In genomic region chr20:51050636-51051035, GRCh38 we compare ENCODE assay signal across 17 cellular contexts. TPM values are rescaled to one million over a fixed set of nuclear protein-coding genes. Genes with fewer than 3 reads are reported as not detected.
DNase-seq lines count a peak whose midpoint lies in the region; ATAC-seq and TF ChIP-seq lines count a peak whose summit lies in the region.
"Had no signal": no experiment of that assay in that cellular context is flagged by ENCODE, and none has a peak within 500 bp of the region (broad histone marks: within the 10 kb centered on the region; RNA-seq: fewer than 3 reads in every experiment).

No MANE protein-coding gene starts in this region.

- no peaks in the 10 kb centered on the region for H3K36me3 Mint-ChIP-seq in nephron progenitor cell (ENCODE audit: low read depth)
- no peaks in the 10 kb centered on the region for H3K36me3 Mint-ChIP-seq in activated naive CD8-positive, alpha-beta T cell treated with anti-CD3 and anti-CD28 coated beads for 36 hours
- H3K36me3 Mint-ChIP-seq: CD14-positive monocyte; CD8-positive, alpha-beta T cell had no signal

- TF ChIP-seq POLR2A in body of pancreas (IDR thresholded peaks at IDR 0.05), result no peak

- DNase-seq in adipocyte (ENCODE audit: low read depth) (peak; percentile 53), ecto neural progenitor cell (ENCODE audit: low spot score) (peak; percentile 59), nephron progenitor cell (no peak), body of pancreas (no peak), sciatic nerve (ENCODE audit: low spot score) (no peak), OCI-M2 (lab: John Stamatoyannopoulos, UW; ENCODE audit: unreplicated experiment) (no peak)
- no peak for DNase-seq in activated naive CD8-positive, alpha-beta T cell treated with anti-CD3 and anti-CD28 coated beads for 36 hours
- DNase-seq: CD8-positive, alpha-beta T cell; COR-L47; DMS153; DMS79 treated with DMSO at 0.1 percent for 48 hours; EL; GDM1 had no signal

- H3K4me1 ChIP-seq in adipocyte (ENCODE audit: control insufficient read depth, insufficient read depth, low read length) (peaks cover 6% of the 10 kb centered on the region), body of pancreas (no peaks in the 10 kb centered on the region)
- H3K4me1 ChIP-seq: A549, HAP-1 had no signal

- H3K27me3 ChIP-seq in adipocyte (replicated peaks; ENCODE audit: control insufficient read depth, insufficient read depth, low read length) (peaks cover 67% of the 10 kb centered on the region), body of pancreas (no peaks in the 10 kb centered on the region)

- no peak overlapping the region for H3K27ac ChIP-seq in body of pancreas
- H3K27ac ChIP-seq: A549 had no signal

- H3K36me3 ChIP-seq in adipocyte (ENCODE audit: control insufficient read depth, insufficient read depth, low read length, severe bottlenecking) (no peaks in the 10 kb centered on the region), body of pancreas (replicated peaks in 1 of 2; ENCODE audit: insufficient read depth in 1 of 2, low read depth in 2 of 2) (no peaks in the 10 kb centered on the region)
- H3K36me3 ChIP-seq: HAP-1 had no signal

- H3K4me3 ChIP-seq in adipocyte (ENCODE audit: low read length), result no peak overlapping the region
- H3K4me3 ChIP-seq in body of pancreas, result no peak overlapping the region
- H3K4me3 ChIP-seq: A549, HAP-1 had no signal

- no peak overlapping the region for H3K9ac ChIP-seq in adipocyte (ENCODE audit: low read length)

- H3K9me3 ChIP-seq in adipocyte (ENCODE audit: control insufficient read depth, low read length) (peaks cover 11% of the 10 kb centered on the region), body of pancreas (peaks cover 0 to 6% (median 0%) of the 10 kb centered on the region in 3 donors)
- H3K9me3 ChIP-seq: HAP-1 had no signal

- peak overlapping the region; percentile 47 for H3K27ac Mint-ChIP-seq in nephron progenitor cell
- H3K27ac Mint-ChIP-seq in activated naive CD8-positive, alpha-beta T cell treated with anti-CD3 and anti-CD28 coated beads for 36 hours, result no peak overlapping the region
- H3K27ac Mint-ChIP-seq: CD14-positive monocyte; CD8-positive, alpha-beta T cell had no signal

- H3K9me3 Mint-ChIP-seq in nephron progenitor cell, result peaks cover 13% of the 10 kb centered on the region
- no peaks in the 10 kb centered on the region for H3K9me3 Mint-ChIP-seq in activated naive CD8-positive, alpha-beta T cell treated with anti-CD3 and anti-CD28 coated beads for 36 hours
- H3K9me3 Mint-ChIP-seq: CD8-positive, alpha-beta T cell had no signal

- no peak for ATAC-seq in body of pancreas
- no peak for ATAC-seq in sciatic nerve
- ATAC-seq: A549; CD8-positive, alpha-beta T cell had no signal

- TF ChIP-seq CTCF in nephron progenitor cell (IDR thresholded peaks at IDR 0.05) (no peak), body of pancreas (IDR thresholded peaks at IDR 0.05) (no peak)

- H3K27me3 Mint-ChIP-seq in nephron progenitor cell (ENCODE audit: low read depth, poor library complexity), result peaks cover 5% of the 10 kb centered on the region
- H3K27me3 Mint-ChIP-seq in activated naive CD8-positive, alpha-beta T cell treated with anti-CD3 and anti-CD28 coated beads for 36 hours, result peaks cover 46% of the 10 kb centered on the region

- peaks cover 28% of the 10 kb centered on the region for H3K4me1 Mint-ChIP-seq in nephron progenitor cell
- no peaks in the 10 kb centered on the region for H3K4me1 Mint-ChIP-seq in activated naive CD8-positive, alpha-beta T cell treated with anti-CD3 and anti-CD28 coated beads for 36 hours
- H3K4me1 Mint-ChIP-seq: CD14-positive monocyte had no signal

- 38 to 53% methylated on average over 6 to 7 of the region's 7 CpGs for WGBS in body of pancreas, 2 donors

- intact Hi-C loops in body of pancreas (cut with DNase I), result no loop called here
- intact Hi-C loops in sciatic nerve (cut with DNase I), result no loop called here

- no peak overlapping the region for H3K4me3 Mint-ChIP-seq in nephron progenitor cell
- H3K4me3 Mint-ChIP-seq in activated naive CD8-positive, alpha-beta T cell treated with anti-CD3 and anti-CD28 coated beads for 36 hours, result no peak overlapping the region
- H3K4me3 Mint-ChIP-seq: CD14-positive monocyte; CD8-positive, alpha-beta T cell had no signal

RNA-seq across cellular contexts. Expression of gene KCNG1, which starts 27.7 kb away (rescaled TPM):
- total RNA-seq in body of pancreas, result 1 to 10 TPM; 4.9 to 6.2 TPM
- 1 to 10 TPM; 1.0 to 1.2 TPM for total RNA-seq in activated naive CD8-positive, alpha-beta T cell treated with anti-CD3 and anti-CD28 coated beads for 36 hours
- total RNA-seq in sciatic nerve, result 3.5 TPM
- total RNA-seq: CD8-positive, alpha-beta T cell; HT-29 had no signal

Comparison
In these comparisons a context has a peak if more than half of its experiments do, and no peak if none do; other contexts are left out.
1. DNase-seq: peak in adipocyte (single experiment) and ecto neural progenitor cell (single experiment); none in nephron progenitor cell (single experiment), body of pancreas (0 of 4), activated naive CD8-positive, alpha-beta T cell treated with anti-CD3 and anti-CD28 coated beads for 36 hours (single experiment), sciatic nerve (single experiment) and OCI-M2 (single experiment).